In genomic region chr1:67673468-67674201, GRCh38 we compare ENCODE assay signal across 25 cellular contexts. TPM values are rescaled to one million over a fixed set of nuclear protein-coding genes. Genes with fewer than 3 reads are reported as not detected.
A peak's percentile ranks its signal among the peaks of the same experiment; 100 is the strongest.
DNase-seq lines count a peak whose midpoint lies in the region; ATAC-seq and TF ChIP-seq lines count a peak whose summit lies in the region.
"Had no signal": no experiment of that assay in that cellular context is flagged by ENCODE, and none has a peak within 500 bp of the region (broad histone marks: within the 10 kb centered on the region; RNA-seq: fewer than 3 reads in every experiment).

No MANE protein-coding gene starts in this region.

- ATAC-seq in left colon = no peak
- ATAC-seq: HCT116, pancreas had no signal

- H3K27me3 Mint-ChIP-seq in CD8-positive, alpha-beta memory T cell = peaks cover 0 to 24% of the 10 kb centered on the region in 2 donors
- H3K27me3 Mint-ChIP-seq in activated CD4-positive, alpha-beta memory T cell treated with anti-CD3 and anti-CD28 coated beads for 36 hours = peaks cover 5% of the 10 kb centered on the region
- no peaks in the 10 kb centered on the region for H3K27me3 Mint-ChIP-seq in mesothelial cell of epicardium (ENCODE audit: low read depth)

- no peak overlapping the region for H3K4me3 Mint-ChIP-seq in CD8-positive, alpha-beta memory T cell
- no peak overlapping the region for H3K4me3 Mint-ChIP-seq in activated CD4-positive, alpha-beta memory T cell treated with anti-CD3 and anti-CD28 coated beads for 36 hours
- no peak overlapping the region for H3K4me3 Mint-ChIP-seq in mesothelial cell of epicardium
- H3K4me3 Mint-ChIP-seq: activated naive CD8-positive, alpha-beta T cell treated with anti-CD3 and anti-CD28 coated beads for 36 hours; effector memory CD8-positive, alpha-beta T cell; neural progenitor cell; WTC11 had no signal

- no peak overlapping the region for H3K9ac ChIP-seq in BLaER1
- no peak overlapping the region for H3K9ac ChIP-seq in colonic mucosa (ENCODE audit: low read depth in 2 of 2, low read length in 2 of 2)
- H3K9ac ChIP-seq: neural progenitor cell had no signal

- peaks cover 8 to 17% (median 12%) of the 10 kb centered on the region in 3 donors for H3K4me1 Mint-ChIP-seq in CD8-positive, alpha-beta memory T cell
- peaks cover 19% of the 10 kb centered on the region for H3K4me1 Mint-ChIP-seq in activated CD4-positive, alpha-beta memory T cell treated with anti-CD3 and anti-CD28 coated beads for 36 hours (ENCODE audit: low read depth)
- peaks cover 31% of the 10 kb centered on the region for H3K4me1 Mint-ChIP-seq in mesothelial cell of epicardium

- DNase-seq in CD8-positive, alpha-beta memory T cell = no peak
- DNase-seq in activated CD4-positive, alpha-beta memory T cell treated with anti-CD3 and anti-CD28 coated beads for 36 hours = no peak
- DNase-seq in mesothelial cell of epicardium (ENCODE audit: low spot score in 2 of 2, unreplicated experiment in 2 of 2) (no peak), left colon (no peak), hippocampal formation (lab: John Stamatoyannopoulos, UW) (no peak), colonic mucosa (no peak), NCI-H1436 (lab: John Stamatoyannopoulos, UW) (no peak)
- DNase-seq: activated naive CD8-positive, alpha-beta T cell treated with anti-CD3 and anti-CD28 coated beads for 36 hours; aorta; Calu3; cortex of kidney; DMS79 treated with DMSO at 0.1 percent for 48 hours; effector memory CD8-positive, alpha-beta T cell; GF-D8; NCI-H1048; pancreas; SIG-M5; spleen; stimulated activated CD8-positive, alpha-beta memory T cell treated with anti-CD3 and anti-CD28 coated beads, Interleukin-4, amount 100 ng/mL, for 48 hours had no signal

- H3K36me3 Mint-ChIP-seq in CD8-positive, alpha-beta memory T cell = no peaks in the 10 kb centered on the region
- H3K36me3 Mint-ChIP-seq in activated CD4-positive, alpha-beta memory T cell treated with anti-CD3 and anti-CD28 coated beads for 36 hours = no peaks in the 10 kb centered on the region
- no peaks in the 10 kb centered on the region for H3K36me3 Mint-ChIP-seq in mesothelial cell of epicardium
- H3K36me3 Mint-ChIP-seq: activated naive CD8-positive, alpha-beta T cell treated with anti-CD3 and anti-CD28 coated beads for 36 hours; neural progenitor cell; WTC11 had no signal

- intact Hi-C loops in activated CD4-positive, alpha-beta memory T cell treated with anti-CD3 and anti-CD28 coated beads for 36 hours (cut with micrococcal nuclease) = no loop called here
- intact Hi-C loops in left colon (cut with DNase I, micrococcal nuclease) = no loop called here
- intact Hi-C loops in colonic mucosa (cut with DNase I) = no loop called here

- CTCF ChIA-PET in CD8-positive, alpha-beta memory T cell (lab: Charles Lee) = interaction anchor here (0.8 to 1.7 kb wide), 3 partner anchors 9 to 116 kb away, joined by 3 to 7 read pairs (median 4); partner anchors contain the start of gene GADD45A
- CTCF ChIA-PET in activated CD4-positive, alpha-beta memory T cell treated with anti-CD3 and anti-CD28 coated beads for 36 hours (lab: Charles Lee) = interaction anchor here (1.0 to 1.4 kb wide), 3 partner anchors 9 to 116 kb away, joined by 3 to 5 read pairs (median 4); no protein-coding TSS in a partner anchor

- POLR2A ChIA-PET in CD8-positive, alpha-beta memory T cell (lab: Charles Lee) = interaction anchor here (1.7 kb wide), 1 partner anchor 12 kb away, joined by 6 read pairs; the partner anchor contains the start of gene GADD45A
- POLR2A ChIA-PET in activated CD4-positive, alpha-beta memory T cell treated with anti-CD3 and anti-CD28 coated beads for 36 hours (lab: Charles Lee) = interaction anchor here (3.4 kb wide), 1 partner anchor 12 kb away, joined by 18 read pairs; the partner anchor contains the start of gene GADD45A

- no peaks in the 10 kb centered on the region for H4K20me1 ChIP-seq in BLaER1

- H3K36me3 ChIP-seq in BLaER1 (no peaks in the 10 kb centered on the region), colonic mucosa (no peaks in the 10 kb centered on the region)
- no peaks in the 10 kb centered on the region for H3K36me3 ChIP-seq in CD8-positive, alpha-beta memory T cell (ENCODE audit: insufficient read depth, low read length)
- H3K36me3 ChIP-seq: neural progenitor cell, pancreas, spleen, tibial nerve had no signal

- TF ChIP-seq CTCF in mesothelial cell of epicardium (IDR thresholded peaks at IDR 0.05; ENCODE audit: unreplicated experiment) = no peak
- no peak for TF ChIP-seq CTCF in colonic mucosa (IDR thresholded peaks at IDR 0.05)

- H3K9me3 ChIP-seq in BLaER1 (no peaks in the 10 kb centered on the region), colonic mucosa (no peaks in the 10 kb centered on the region)
- no peaks in the 10 kb centered on the region for H3K9me3 ChIP-seq in CD8-positive, alpha-beta memory T cell (ENCODE audit: low read length)
- H3K9me3 ChIP-seq: pancreas, spleen, tibial nerve had no signal

- H3K4me2 ChIP-seq in BLaER1 = peak overlapping the region; percentile 64; the same call in 1 of the 2 replicates
- H3K4me2 ChIP-seq: neural progenitor cell had no signal

- peak overlapping the region in 5 of 8 donors; percentile 16 to 72 (median 54) for H3K27ac Mint-ChIP-seq in CD8-positive, alpha-beta memory T cell
- peak overlapping the region; percentile 58 for H3K27ac Mint-ChIP-seq in activated CD4-positive, alpha-beta memory T cell treated with anti-CD3 and anti-CD28 coated beads for 36 hours
- H3K27ac Mint-ChIP-seq in mesothelial cell of epicardium = peak overlapping the region; percentile 47
- H3K27ac Mint-ChIP-seq: neural progenitor cell, WTC11 had no signal

- H3K4me3 ChIP-seq in BLaER1 (no peak overlapping the region), colonic mucosa (no peak overlapping the region)
- no peak overlapping the region for H3K4me3 ChIP-seq in CD8-positive, alpha-beta memory T cell (ENCODE audit: low read length)
- H3K4me3 ChIP-seq: neural progenitor cell, pancreas, spleen, tibial nerve had no signal

- no peaks in the 10 kb centered on the region for H3K27me3 ChIP-seq in BLaER1
- H3K27me3 ChIP-seq in CD8-positive, alpha-beta memory T cell (ENCODE audit: insufficient read depth, low read length, poor library complexity, severe bottlenecking) = no peaks in the 10 kb centered on the region
- no peaks in the 10 kb centered on the region for H3K27me3 ChIP-seq in colonic mucosa
- H3K27me3 ChIP-seq: pancreas, tibial nerve had no signal

- H3K27ac ChIP-seq in BLaER1 (no peak overlapping the region), colonic mucosa (no peak overlapping the region)
- H3K27ac ChIP-seq in CD8-positive, alpha-beta memory T cell (ENCODE audit: low read depth, low read length) = no peak overlapping the region
- H3K27ac ChIP-seq: neural progenitor cell, pancreas had no signal

- H3K9me3 Mint-ChIP-seq in CD8-positive, alpha-beta memory T cell = no peaks in the 10 kb centered on the region
- H3K9me3 Mint-ChIP-seq in activated CD4-positive, alpha-beta memory T cell treated with anti-CD3 and anti-CD28 coated beads for 36 hours = no peaks in the 10 kb centered on the region
- H3K9me3 Mint-ChIP-seq in mesothelial cell of epicardium = peaks cover 4% of the 10 kb centered on the region
- H3K9me3 Mint-ChIP-seq: activated CD4-positive, alpha-beta T cell treated with anti-CD3 and anti-CD28 coated beads, Interleukin-2, amount 10 ng/mL, durations not matched to agents 24 days and 14 days; activated naive CD8-positive, alpha-beta T cell treated with anti-CD3 and anti-CD28 coated beads for 36 hours; effector memory CD8-positive, alpha-beta T cell; neural progenitor cell; WTC11 had no signal

- H3K4me1 ChIP-seq in BLaER1 (peaks cover 25% of the 10 kb centered on the region), colonic mucosa (no peaks in the 10 kb centered on the region)
- H3K4me1 ChIP-seq in CD8-positive, alpha-beta memory T cell (ENCODE audit: insufficient read depth, low read length) = peaks cover 23% of the 10 kb centered on the region
- H3K4me1 ChIP-seq: pancreas had no signal

RNA-seq across cellular contexts. Expression of gene GADD45A, which starts 11.4 kb away (rescaled TPM):
- total RNA-seq in CD8-positive, alpha-beta memory T cell = 10 to 100 TPM; 35.2 to 36.2 TPM
- polyA plus RNA-seq in CD8-positive, alpha-beta memory T cell = 9.8 TPM
- 10 to 100 TPM; 36.2 to 39.1 TPM for total RNA-seq in activated CD4-positive, alpha-beta memory T cell treated with anti-CD3 and anti-CD28 coated beads for 36 hours
- total RNA-seq in mesothelial cell of epicardium (74.2 to 80.2 TPM (median 77.7 TPM) in 3 replicates), left colon (10 to 100 TPM; 43.4 to 49.7 TPM), colonic mucosa (10 to 100 TPM; 29.0 to 29.4 TPM)
